In genomic region chr16:31467858-31468257, GRCh38 we compare ENCODE assay signal across 1 cellular context.
A peak's percentile ranks its signal among the peaks of the same experiment; 100 is the strongest.
TF ChIP-seq lines count a peak whose summit lies in the region.

No MANE protein-coding gene starts in this region.

TF ChIP-seq in K562, 482 proteins besides CTCF, POLR2A, EP300 and RAD21:
- TF ChIP-seq TGIF2 (CRISPR knock-in tag; IDR thresholded peaks at IDR 0.05) (no peak), RBM39 (optimal IDR thresholded peaks at IDR 0.05; ENCODE audit: low read depth, low read length) (no peak), ZNF146 (CRISPR knock-in tag; IDR thresholded peaks at IDR 0.05; ENCODE audit: unreplicated experiment) (peak; percentile 68), ZNF707 (CRISPR knock-in tag; conservative IDR thresholded peaks at IDR 0.05) (no peak), NFRKB (IDR thresholded peaks at IDR 0.05; ENCODE audit: low read depth) (no peak), BCL6 (CRISPR knock-in tag; IDR thresholded peaks at IDR 0.05) (no peak), ETS2 (tag; IDR thresholded peaks at IDR 0.05; ENCODE audit: borderline replicate concordance, poor library complexity, severe bottlenecking) (no peak), CHD2 (IDR thresholded peaks at IDR 0.05; ENCODE audit: low read depth, low read length) (no peak), ARHGAP35 (IDR thresholded peaks at IDR 0.05; ENCODE audit: partially characterized antibody) (no peak), TFE3 (CRISPR knock-in tag; IDR thresholded peaks at IDR 0.05) (no peak), IRF2 (CRISPR knock-in tag; IDR thresholded peaks at IDR 0.05) (no peak), ZNF121 (CRISPR knock-in tag; conservative IDR thresholded peaks at IDR 0.05) (peak; percentile 71), GTF2B (IDR thresholded peaks at IDR 0.05; ENCODE audit: extremely low read depth, insufficient read length) (no peak)
TF ChIP-seq in K562: peak in this region for 2.
